Comparison of ENCODE assay signal across 8 cellular contexts in genomic region chr13:99033814-99034213, GRCh38. TPM values are rescaled to one million over a fixed set of nuclear protein-coding genes. Genes with fewer than 3 reads are reported as not detected.
A peak's percentile ranks its signal among the peaks of the same experiment; 100 is the strongest.
DNase-seq lines count a peak whose midpoint lies in the region; ATAC-seq and TF ChIP-seq lines count a peak whose summit lies in the region.

No MANE protein-coding gene starts in this region.

- TF ChIP-seq CTCF in A673 (conservative IDR thresholded peaks at IDR 0.05; ENCODE audit: low read depth, low read length) (peak; percentile 68), GM20000 (IDR thresholded peaks at IDR 0.05; ENCODE audit: extremely low read depth, missing control alignments) (no peak)

- no peak overlapping the region for H3K27ac ChIP-seq in A673 (ENCODE audit: low read depth, low read length, poor library complexity, severe bottlenecking)

- no peak overlapping the region for H3K4me3 Mint-ChIP-seq in naive thymus-derived CD8-positive, alpha-beta T cell

- H3K36me3 Mint-ChIP-seq in naive thymus-derived CD8-positive, alpha-beta T cell: peaks cover 4 to 20% (median 14%) of the 10 kb centered on the region in 3 donors

- DNase-seq in A673 (ENCODE audit: low spot score): peak; percentile 61
- peak; percentile 18 for DNase-seq in GM20000 (ENCODE audit: low spot score)
- peak; percentile 66 for DNase-seq in OCI-M1 (lab: John Stamatoyannopoulos, UW)
- peak; percentile 21 for DNase-seq in epidermal melanocyte (ENCODE audit: insufficient read length, low spot score)
- DNase-seq in naive thymus-derived CD8-positive, alpha-beta T cell: peak in 2 of 10 donors; percentile 39 to 46
- no peak for DNase-seq in foreskin melanocyte
- DNase-seq in HPDE6-E6E7 (ENCODE audit: extremely low spot score): no peak

- H3K9me3 ChIP-seq in A673 (ENCODE audit: low read depth, low read length, poor library complexity, severe bottlenecking): no peaks in the 10 kb centered on the region

- H3K27me3 ChIP-seq in A673 (replicated peaks; ENCODE audit: insufficient read depth, low read depth, low read length, poor library complexity): no peaks in the 10 kb centered on the region

- H3K4me1 Mint-ChIP-seq in naive thymus-derived CD8-positive, alpha-beta T cell: peaks cover 20 to 49% (median 40%) of the 10 kb centered on the region in 4 donors

- intact Hi-C loops in A673 (cut with micrococcal nuclease; ENCODE audit: unreplicated experiment): loop anchor here (5.0 kb wide), 1 partner anchor 192 kb away; no protein-coding TSS in a partner anchor

- H3K4me1 ChIP-seq in A673 (ENCODE audit: insufficient read depth, low read length, poor library complexity, severe bottlenecking): no peaks in the 10 kb centered on the region

- CTCF ChIA-PET in A673 (lab: Charles Lee): interaction anchor here (0.7 to 1.7 kb wide), 3 partner anchors 33 to 358 kb away, joined by 3 to 13 read pairs (median 5); no protein-coding TSS in a partner anchor

- no TSS peak for BruUV-seq in A673 (replicated peaks; lab: Mats Ljungman, UMichigan)

- H3K36me3 ChIP-seq in A673 (ENCODE audit: insufficient read depth, low read length, poor library complexity, severe bottlenecking): no peaks in the 10 kb centered on the region

- POLR2A ChIA-PET in A673 (lab: Charles Lee; ENCODE audit: low non-redundant PET): interaction anchor here (0.8 kb wide), 1 partner anchor 40 kb away, joined by 4 read pairs; no protein-coding TSS in a partner anchor
- POLR2A ChIA-PET in naive thymus-derived CD8-positive, alpha-beta T cell (lab: Charles Lee): interaction anchor here (1.3 kb wide), 1 partner anchor 53 kb away, joined by 10 read pairs; no protein-coding TSS in a partner anchor

- H3K27ac Mint-ChIP-seq in naive thymus-derived CD8-positive, alpha-beta T cell: peak overlapping the region in 8 of 10 donors; percentile 7 to 71 (median 46)

- H3K4me3 ChIP-seq in A673 (ENCODE audit: low read depth, low read length, poor library complexity, severe bottlenecking): no peak overlapping the region

- peak; percentile 73 to 79 for ATAC-seq in naive thymus-derived CD8-positive, alpha-beta T cell
- no peak for ATAC-seq in HG03196 (IDR thresholded peaks at IDR 0.05; ENCODE audit: unreplicated experiment)

- peaks cover 0 to 12% (median 0%) of the 10 kb centered on the region in 5 donors for H3K27me3 Mint-ChIP-seq in naive thymus-derived CD8-positive, alpha-beta T cell

- peaks cover 0 to 3% (median 0%) of the 10 kb centered on the region in 9 donors for H3K9me3 Mint-ChIP-seq in naive thymus-derived CD8-positive, alpha-beta T cell

RNA-seq across cellular contexts. Expression of gene DOCK9, which starts 56.0 kb away (rescaled TPM):
- 4.2 and 4.5 TPM in 2 replicates for total RNA-seq in A673 (2021)
- 100 to 1,000 TPM; 201 to 211 TPM for total RNA-seq in naive thymus-derived CD8-positive, alpha-beta T cell
- 10 to 100 TPM in 2 of 3 donors, 1 to 10 TPM in 1; 6.6 to 36.8 (median 21.0) TPM for polyA plus RNA-seq in naive thymus-derived CD8-positive, alpha-beta T cell

Comparison
In these comparisons a context has a peak if more than half of its experiments do, and no peak if none do; other contexts are left out.
1. DNase-seq: peak in A673 (single experiment), GM20000 (single experiment), OCI-M1 (single experiment) and epidermal melanocyte (single experiment); none in foreskin melanocyte (single experiment) and HPDE6-E6E7 (single experiment).
2. RNA of gene DOCK9, which starts 56.0 kb away (total RNA-seq): 201 to 211 TPM in naive thymus-derived CD8-positive, alpha-beta T cell; 4.2 to 4.5 TPM in A673; every median in the first group is over 10 times any median in the second.